ENCODE assay signal across 17 cellular contexts in the genomic region with DNA sequence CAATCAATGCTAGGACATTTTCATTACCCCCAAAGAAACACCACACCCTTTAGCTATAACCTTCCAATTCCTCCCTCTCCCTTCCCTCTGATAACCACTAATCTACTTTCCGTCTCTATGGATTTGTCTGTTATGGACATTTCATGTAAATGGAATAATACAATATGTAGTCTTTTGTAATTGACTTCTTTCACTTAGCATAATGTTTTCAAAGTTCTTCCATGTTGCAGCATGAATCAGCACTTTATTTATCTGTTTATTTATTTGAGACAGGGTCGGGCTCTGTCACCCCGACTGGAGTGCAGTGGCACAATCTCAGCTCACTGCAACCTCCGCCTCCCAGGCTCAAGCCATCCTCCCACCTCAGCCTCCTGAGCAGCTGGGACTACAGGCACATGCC. TPM values are rescaled to one million over a fixed set of nuclear protein-coding genes. Genes with fewer than 3 reads are reported as not detected.
DNase-seq lines count a peak whose midpoint lies in the region; ATAC-seq and TF ChIP-seq lines count a peak whose summit lies in the region.
"Had no signal": no experiment of that assay in that cellular context is flagged by ENCODE, and none has a peak within 500 bp of the region (broad histone marks: within the 10 kb centered on the region; RNA-seq: fewer than 3 reads in every experiment).

No MANE protein-coding gene starts in this region.

- H3K4me1 ChIP-seq in BLaER1 (peaks cover 28% of the 10 kb centered on the region), Caco-2 (no peaks in the 10 kb centered on the region)
- H3K4me1 ChIP-seq: SJCRH30 had no signal

- peaks cover 11% of the 10 kb centered on the region for H3K36me3 Mint-ChIP-seq in Caco-2 (ENCODE audit: insufficient read depth, unreplicated experiment)
- H3K36me3 Mint-ChIP-seq in activated naive CD8-positive, alpha-beta T cell treated with anti-CD3 and anti-CD28 coated beads, Interleukin-2, amount 10 ng/mL, durations not matched to agents 7 days and 5 days, result no peaks in the 10 kb centered on the region
- peaks cover 0 to 3% of the 10 kb centered on the region in 2 donors for H3K36me3 Mint-ChIP-seq in naive B cell
- peaks cover 6% of the 10 kb centered on the region for H3K36me3 Mint-ChIP-seq in WTC11

- H3K36me3 ChIP-seq in BLaER1, result peaks cover 20% of the 10 kb centered on the region
- no peaks in the 10 kb centered on the region for H3K36me3 ChIP-seq in Caco-2 (ENCODE audit: control insufficient read depth, insufficient read depth, low read length)
- H3K36me3 ChIP-seq: SJCRH30 had no signal

- no peak overlapping the region for H3K27ac ChIP-seq in BLaER1
- H3K27ac ChIP-seq: SJCRH30 had no signal

- no peak overlapping the region for H3K27ac Mint-ChIP-seq in Caco-2 (ENCODE audit: unreplicated experiment)
- no peak overlapping the region for H3K27ac Mint-ChIP-seq in activated naive CD8-positive, alpha-beta T cell treated with anti-CD3 and anti-CD28 coated beads, Interleukin-2, amount 10 ng/mL, durations not matched to agents 7 days and 5 days
- peak overlapping the region in 1 of 6 donors; percentile 7 for H3K27ac Mint-ChIP-seq in naive B cell
- H3K27ac Mint-ChIP-seq in WTC11, result no peak overlapping the region
- H3K27ac Mint-ChIP-seq: activated CD4-positive, alpha-beta memory T cell treated with anti-CD3 and anti-CD28 coated beads for 36 hours had no signal

- H4K20me1 ChIP-seq in BLaER1, result no peaks in the 10 kb centered on the region

- peaks cover 18% of the 10 kb centered on the region for H3K27me3 Mint-ChIP-seq in Caco-2 (ENCODE audit: insufficient read depth, unreplicated experiment)
- peaks cover 5% of the 10 kb centered on the region for H3K27me3 Mint-ChIP-seq in activated naive CD8-positive, alpha-beta T cell treated with anti-CD3 and anti-CD28 coated beads, Interleukin-2, amount 10 ng/mL, durations not matched to agents 7 days and 5 days
- peaks cover 5 to 13% (median 8%) of the 10 kb centered on the region in 3 donors for H3K27me3 Mint-ChIP-seq in naive B cell
- peaks cover 17% of the 10 kb centered on the region for H3K27me3 Mint-ChIP-seq in WTC11 (ENCODE audit: low read depth)
- H3K27me3 Mint-ChIP-seq: activated CD4-positive, alpha-beta memory T cell treated with anti-CD3 and anti-CD28 coated beads for 36 hours had no signal

- H3K27me3 ChIP-seq in BLaER1 (no peaks in the 10 kb centered on the region), Caco-2 (replicated peaks; ENCODE audit: control insufficient read depth, insufficient read depth, low read length) (no peaks in the 10 kb centered on the region; the same call in none of the 2 replicates)
- H3K27me3 ChIP-seq: SJCRH30 had no signal

- POLR2A ChIA-PET in Caco-2 (lab: Charles Lee) (no interaction called here), WTC11 (lab: Charles Lee) (no interaction called here)
- POLR2A ChIA-PET in activated naive CD8-positive, alpha-beta T cell treated with anti-CD3 and anti-CD28 coated beads, Interleukin-2, amount 10 ng/mL, durations not matched to agents 7 days and 5 days (lab: Charles Lee), result no interaction called here

- H3K9me3 ChIP-seq in BLaER1 (no peaks in the 10 kb centered on the region), Caco-2 (no peaks in the 10 kb centered on the region)
- H3K9me3 ChIP-seq: SJCRH30 had no signal

- DNase-seq in Caco-2 (no peak), naive B cell (no peak), NOMO-1 treated with dmso at 0.1 percent for 144 hours (lab: John Stamatoyannopoulos, UW; ENCODE audit: unreplicated experiment) (no peak), kidney tubule cell (ENCODE audit: low spot score) (no peak), AG08396 (ENCODE audit: low spot score) (no peak), WTC11 (ENCODE audit: low spot score) (no peak)
- DNase-seq in activated naive CD8-positive, alpha-beta T cell treated with anti-CD3 and anti-CD28 coated beads, Interleukin-2, amount 10 ng/mL, durations not matched to agents 7 days and 5 days, result no peak
- DNase-seq: activated CD4-positive, alpha-beta memory T cell treated with anti-CD3 and anti-CD28 coated beads for 36 hours; activated effector memory CD4-positive, alpha-beta T cell treated with anti-CD3 and anti-CD28 coated beads, Interleukin-2, amount 50 U/mL, for 16 hours; DMS79 treated with DMSO at 0.1 percent for 48 hours; effector CD4-positive, alpha-beta T cell; Kasumi-1; left colon; NCI-H1436; NCI-H226; SJCRH30 had no signal

- H3K4me1 Mint-ChIP-seq in Caco-2 (ENCODE audit: low read depth, unreplicated experiment) (peaks cover 16% of the 10 kb centered on the region), naive B cell (peaks cover 39 to 44% (median 41%) of the 10 kb centered on the region in 3 donors), WTC11 (peaks cover 28% of the 10 kb centered on the region)
- H3K4me1 Mint-ChIP-seq in activated naive CD8-positive, alpha-beta T cell treated with anti-CD3 and anti-CD28 coated beads, Interleukin-2, amount 10 ng/mL, durations not matched to agents 7 days and 5 days, result peaks cover 27% of the 10 kb centered on the region

- no peak for TF ChIP-seq CTCF in Caco-2 (IDR thresholded peaks at IDR 0.05; ENCODE audit: insufficient read depth in 1 of 2, low read depth in 1 of 2, low read length in 1 of 2, severe bottlenecking in 1 of 2, unreplicated experiment in 1 of 2)
- TF ChIP-seq CTCF in WTC11 (IDR thresholded peaks at IDR 0.05), result no peak

- BruUV-seq in Caco-2 (replicated peaks; lab: Mats Ljungman, UMichigan), result no TSS peak

- peak overlapping the region; percentile 89; the same call in 1 of the 2 replicates for H3K4me2 ChIP-seq in BLaER1

- CTCF ChIA-PET in Caco-2 (lab: Charles Lee) (interaction anchor here (0.6 to 1.7 kb wide), 3 partner anchors 13 to 717 kb away, joined by 3 to 10 read pairs (median 3); a partner anchor contains a TSS), WTC11 (lab: Charles Lee) (interaction anchor here (1.0 to 2.3 kb wide), 12 partner anchors 12 to 541 kb away, joined by 3 to 26 read pairs (median 4); no protein-coding TSS in a partner anchor)

- ATAC-seq in activated naive CD8-positive, alpha-beta T cell treated with anti-CD3 and anti-CD28 coated beads, Interleukin-2, amount 10 ng/mL, durations not matched to agents 7 days and 5 days (ENCODE audit: low read depth), result no peak
- no peak for ATAC-seq in naive B cell (ENCODE audit: low read depth in 2 of 2)
- no peak for ATAC-seq in WTC11
- ATAC-seq: left colon had no signal

- H3K9ac ChIP-seq in BLaER1, result no peak overlapping the region

- intact Hi-C loops in Caco-2 (cut with micrococcal nuclease; ENCODE audit: unreplicated experiment), result no loop called here

- H3K4me3 Mint-ChIP-seq in Caco-2 (ENCODE audit: unreplicated experiment), result peak overlapping the region; percentile 91
- H3K4me3 Mint-ChIP-seq in activated naive CD8-positive, alpha-beta T cell treated with anti-CD3 and anti-CD28 coated beads, Interleukin-2, amount 10 ng/mL, durations not matched to agents 7 days and 5 days, result peak overlapping the region; percentile 3
- H3K4me3 Mint-ChIP-seq in naive B cell, result peak overlapping the region; percentile 64 to 100 (median 98)
- H3K4me3 Mint-ChIP-seq in WTC11, result no peak overlapping the region

- H3K4me3 ChIP-seq in BLaER1, result no peak overlapping the region
- H3K4me3 ChIP-seq in Caco-2 (ENCODE audit: low read depth, low read length), result no peak overlapping the region

- no peaks in the 10 kb centered on the region for H3K9me3 Mint-ChIP-seq in Caco-2 (ENCODE audit: unreplicated experiment)
- H3K9me3 Mint-ChIP-seq in activated naive CD8-positive, alpha-beta T cell treated with anti-CD3 and anti-CD28 coated beads, Interleukin-2, amount 10 ng/mL, durations not matched to agents 7 days and 5 days, result no peaks in the 10 kb centered on the region
- H3K9me3 Mint-ChIP-seq in naive B cell, result no peaks in the 10 kb centered on the region
- H3K9me3 Mint-ChIP-seq in WTC11, result no peaks in the 10 kb centered on the region
- H3K9me3 Mint-ChIP-seq: activated CD4-positive, alpha-beta memory T cell treated with anti-CD3 and anti-CD28 coated beads for 36 hours had no signal

TF ChIP-seq in WTC11, 78 proteins besides CTCF, POLR2A, EP300 and RAD21 (continues in another document):
- TF ChIP-seq JUN (CRISPR knock-in tag; IDR thresholded peaks at IDR 0.05), result no peak
- TF ChIP-seq CREM (CRISPR knock-in tag; IDR thresholded peaks at IDR 0.05), result no peak
- TF ChIP-seq ELF4 (CRISPR knock-in tag; IDR thresholded peaks at IDR 0.05; ENCODE audit: low read depth), result no peak
- TF ChIP-seq, protein P1, sequence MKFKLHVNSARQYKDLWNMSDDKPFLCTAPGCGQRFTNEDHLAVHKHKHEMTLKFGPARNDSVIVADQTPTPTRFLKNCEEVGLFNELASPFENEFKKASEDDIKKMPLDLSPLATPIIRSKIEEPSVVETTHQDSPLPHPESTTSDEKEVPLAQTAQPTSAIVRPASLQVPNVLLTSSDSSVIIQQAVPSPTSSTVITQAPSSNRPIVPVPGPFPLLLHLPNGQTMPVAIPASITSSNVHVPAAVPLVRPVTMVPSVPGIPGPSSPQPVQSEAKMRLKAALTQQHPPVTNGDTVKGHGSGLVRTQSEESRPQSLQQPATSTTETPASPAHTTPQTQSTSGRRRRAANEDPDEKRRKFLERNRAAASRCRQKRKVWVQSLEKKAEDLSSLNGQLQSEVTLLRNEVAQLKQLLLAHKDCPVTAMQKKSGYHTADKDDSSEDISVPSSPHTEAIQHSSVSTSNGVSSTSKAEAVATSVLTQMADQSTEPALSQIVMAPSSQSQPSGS (CRISPR knock-in tag; IDR thresholded peaks at IDR 0.05; ENCODE audit: borderline replicate concordance, low read depth), result no peak
- TF ChIP-seq ATF1 (CRISPR knock-in tag; IDR thresholded peaks at IDR 0.05), result no peak

RNA-seq across cellular contexts. Expression of a gene that starts 1.2 kb away (rescaled TPM):
- total RNA-seq in Caco-2 (2022) (35.7 and 41.4 TPM in 2 replicates), WTC11 (2021) (41.2 to 60.1 TPM (median 42.0 TPM) in 3 replicates)
- total RNA-seq in activated naive CD8-positive, alpha-beta T cell treated with anti-CD3 and anti-CD28 coated beads, Interleukin-2, amount 10 ng/mL, durations not matched to agents 7 days and 5 days, result 10 to 100 TPM; 41.7 to 42.6 TPM
- polyA plus RNA-seq in naive B cell (ENCODE audit: low read depth in 6 of 6), result 10 to 100 TPM in 3 of 6 donors, 1 to 10 TPM in 3; 5.6 to 18.9 (median 10.5) TPM
